ENCODE assay signal across 11 cellular contexts in the genomic region with DNA sequence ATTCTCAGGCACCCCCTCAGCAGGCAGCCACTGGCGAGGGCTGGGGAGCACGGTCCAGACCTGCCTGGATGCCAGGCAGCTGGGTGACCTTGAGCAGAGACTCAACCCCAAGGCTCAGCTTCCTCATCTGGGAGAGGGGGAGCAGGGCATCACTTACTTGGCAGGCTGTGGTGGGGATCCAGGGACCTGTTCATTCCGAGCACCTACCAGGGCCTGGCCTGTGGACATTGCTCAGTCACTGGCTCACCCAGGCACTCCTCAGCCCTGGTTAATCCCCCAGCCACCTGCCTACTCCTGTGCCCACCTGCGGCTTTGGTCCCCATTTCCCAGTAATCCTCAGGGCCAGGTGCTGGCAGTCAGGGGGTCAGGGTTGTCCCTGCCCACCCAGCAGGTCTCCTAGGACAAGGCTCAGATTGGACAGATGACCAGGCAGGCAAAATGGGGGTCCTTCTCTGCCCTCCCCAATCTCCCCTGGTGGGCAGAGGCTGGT. TPM values are rescaled to one million over a fixed set of nuclear protein-coding genes. Genes with fewer than 3 reads are reported as not detected.
DNase-seq lines count a peak whose midpoint lies in the region; ATAC-seq and TF ChIP-seq lines count a peak whose summit lies in the region.
"Had no signal": no experiment of that assay in that cellular context is flagged by ENCODE, and none has a peak within 500 bp of the region (broad histone marks: within the 10 kb centered on the region; RNA-seq: fewer than 3 reads in every experiment).

No MANE protein-coding gene starts in this region.

- H3K4me3 Mint-ChIP-seq in central memory CD8-positive, alpha-beta T cell, result no peak overlapping the region
- no peak overlapping the region for H3K4me3 Mint-ChIP-seq in activated CD4-positive, alpha-beta T cell treated with anti-CD3 and anti-CD28 coated beads for 36 hours
- H3K4me3 Mint-ChIP-seq: activated T-cell treated with anti-CD3 and anti-CD28 coated beads, Interleukin-2, amount 50 U/mL, for 24 hours; CD4-positive, alpha-beta T cell had no signal

- no peaks in the 10 kb centered on the region for H4K20me1 ChIP-seq in Loucy (ENCODE audit: insufficient read depth, low read length, poor library complexity, severe bottlenecking)

- no peaks in the 10 kb centered on the region for H3K79me2 ChIP-seq in Loucy (ENCODE audit: insufficient read depth, low read length)

- ATAC-seq in central memory CD8-positive, alpha-beta T cell (replicated peaks; ENCODE audit: extremely low read depth, poor library complexity, severe bottlenecking), result no peak
- ATAC-seq in lower lobe of right lung (no peak), HG02973 (IDR thresholded peaks at IDR 0.05; ENCODE audit: unreplicated experiment) (no peak)
- ATAC-seq in activated CD4-positive, alpha-beta T cell treated with anti-CD3 and anti-CD28 coated beads for 36 hours, result no peak

- H3K4me2 ChIP-seq in Loucy (ENCODE audit: low read depth, low read length, poor library complexity, severe bottlenecking), result no peak overlapping the region

- CTCF ChIA-PET in activated CD4-positive, alpha-beta T cell treated with anti-CD3 and anti-CD28 coated beads for 36 hours (lab: Charles Lee), result interaction anchor here (0.6 to 6.3 kb wide), 3 partner anchors 49 to 128 kb away, joined by 4 to 76 read pairs (median 30); no protein-coding TSS in a partner anchor

- H3K27ac ChIP-seq in lower lobe of right lung (peak overlapping the region; percentile 67), temporal lobe (ENCODE audit: low read depth, low read length) (peak overlapping the region; percentile 64)

- H3K9me3 Mint-ChIP-seq in central memory CD8-positive, alpha-beta T cell, result no peaks in the 10 kb centered on the region
- no peaks in the 10 kb centered on the region for H3K9me3 Mint-ChIP-seq in activated CD4-positive, alpha-beta T cell treated with anti-CD3 and anti-CD28 coated beads for 36 hours (ENCODE audit: low read depth)
- H3K9me3 Mint-ChIP-seq: activated T-cell treated with anti-CD3 and anti-CD28 coated beads, Interleukin-2, amount 50 U/mL, for 24 hours; CD4-positive, alpha-beta T cell had no signal

- H3F3A ChIP-seq in Loucy (ENCODE audit: low read depth), result no peaks in the 10 kb centered on the region

- no peak for TF ChIP-seq CTCF in Loucy (conservative IDR thresholded peaks at IDR 0.05; ENCODE audit: low read length)
- TF ChIP-seq CTCF in lower lobe of right lung (IDR thresholded peaks at IDR 0.05), result no peak

- peaks cover 9% of the 10 kb centered on the region for H3K4me1 Mint-ChIP-seq in central memory CD8-positive, alpha-beta T cell
- peaks cover 16% of the 10 kb centered on the region for H3K4me1 Mint-ChIP-seq in activated CD4-positive, alpha-beta T cell treated with anti-CD3 and anti-CD28 coated beads for 36 hours

- peak overlapping the region; percentile 20 for H3K27ac Mint-ChIP-seq in central memory CD8-positive, alpha-beta T cell (ENCODE audit: low read depth)
- no peak overlapping the region for H3K27ac Mint-ChIP-seq in activated CD4-positive, alpha-beta T cell treated with anti-CD3 and anti-CD28 coated beads for 36 hours
- H3K27ac Mint-ChIP-seq: activated T-cell treated with anti-CD3 and anti-CD28 coated beads, Interleukin-2, amount 50 U/mL, for 24 hours; CD4-positive, alpha-beta T cell had no signal

- H3K27me3 ChIP-seq in Loucy (ENCODE audit: insufficient read depth, low read length, poor library complexity, severe bottlenecking), result no peaks in the 10 kb centered on the region
- no peaks in the 10 kb centered on the region for H3K27me3 ChIP-seq in lower lobe of right lung (ENCODE audit: low read depth)

- peak overlapping the region; percentile 18 for H3K9ac ChIP-seq in Loucy (ENCODE audit: low read depth, low read length, poor library complexity, severe bottlenecking)

- intact Hi-C loops in lower lobe of right lung (cut with DNase I), result loop anchor here (10.0 kb wide), 1 partner anchor 140 kb away; no protein-coding TSS in a partner anchor
- intact Hi-C loops in activated CD4-positive, alpha-beta T cell treated with anti-CD3 and anti-CD28 coated beads for 36 hours (cut with DNase I, micrococcal nuclease), result no loop called here

- no peaks in the 10 kb centered on the region for H3K27me3 Mint-ChIP-seq in central memory CD8-positive, alpha-beta T cell
- H3K27me3 Mint-ChIP-seq in activated CD4-positive, alpha-beta T cell treated with anti-CD3 and anti-CD28 coated beads for 36 hours, result no peaks in the 10 kb centered on the region
- H3K27me3 Mint-ChIP-seq: activated T-cell treated with anti-CD3 and anti-CD28 coated beads, Interleukin-2, amount 50 U/mL, for 24 hours; CD4-positive, alpha-beta T cell had no signal

- H3K9me3 ChIP-seq in Loucy (ENCODE audit: insufficient read depth, low read depth, low read length) (no peaks in the 10 kb centered on the region), lower lobe of right lung (no peaks in the 10 kb centered on the region)

- no peaks in the 10 kb centered on the region for H3K36me3 Mint-ChIP-seq in central memory CD8-positive, alpha-beta T cell (ENCODE audit: insufficient read depth)
- no peaks in the 10 kb centered on the region for H3K36me3 Mint-ChIP-seq in activated CD4-positive, alpha-beta T cell treated with anti-CD3 and anti-CD28 coated beads for 36 hours (ENCODE audit: low read depth)

- H3K36me3 ChIP-seq in Loucy (ENCODE audit: insufficient read depth, low read length) (no peaks in the 10 kb centered on the region), lower lobe of right lung (no peaks in the 10 kb centered on the region)

- no peak for DNase-seq in central memory CD8-positive, alpha-beta T cell (ENCODE audit: low spot score in 2 of 2)
- DNase-seq in lower lobe of right lung, result no peak
- no peak for DNase-seq in activated CD4-positive, alpha-beta T cell treated with anti-CD3 and anti-CD28 coated beads for 36 hours
- no peak for DNase-seq in NCI-H2171 (lab: John Stamatoyannopoulos, UW)
- no peak for DNase-seq in kidney tubule cell (ENCODE audit: low spot score)
- DNase-seq: activated CD4-positive, alpha-beta T cell treated with anti-CD3 and anti-CD28 coated beads for 48 hours; activated T-cell treated with anti-CD3 and anti-CD28 coated beads, Interleukin-2, amount 50 U/mL, for 24 hours; CD4-positive, alpha-beta T cell had no signal

- POLR2A ChIA-PET in activated CD4-positive, alpha-beta T cell treated with anti-CD3 and anti-CD28 coated beads for 36 hours (lab: Charles Lee), result no interaction called here

- no peak overlapping the region for H2AFZ ChIP-seq in Loucy (ENCODE audit: low read length)

- no peaks in the 10 kb centered on the region for H3K9me2 ChIP-seq in Loucy (replicated peaks; ENCODE audit: low read depth, low read length)

- peaks cover 15% of the 10 kb centered on the region for H3K4me1 ChIP-seq in Loucy (ENCODE audit: insufficient read depth, low read length, poor library complexity, severe bottlenecking)
- H3K4me1 ChIP-seq in lower lobe of right lung, result peaks cover 33% of the 10 kb centered on the region

- H3K4me3 ChIP-seq in Loucy (ENCODE audit: low read length, poor library complexity, severe bottlenecking), result no peak overlapping the region
- no peak overlapping the region for H3K4me3 ChIP-seq in lower lobe of right lung

RNA-seq across cellular contexts. Expression of a gene that starts 9.3 kb away (rescaled TPM):
- total RNA-seq in lower lobe of right lung (765 TPM), temporal lobe (619 TPM)
- 1,000 to 10,000 TPM; 1,975 to 2,071 TPM for total RNA-seq in activated CD4-positive, alpha-beta T cell treated with anti-CD3 and anti-CD28 coated beads for 36 hours

RNA-seq across cellular contexts. Expression of a gene that starts 21.6 kb away (rescaled TPM):
- 20.6 TPM for total RNA-seq in lower lobe of right lung
- total RNA-seq in temporal lobe, result 1.2 TPM
- total RNA-seq in activated CD4-positive, alpha-beta T cell treated with anti-CD3 and anti-CD28 coated beads for 36 hours, result 10 to 100 TPM; 61.5 to 90.0 TPM

RNA-seq across cellular contexts. Expression of a gene that starts 30.1 kb away (rescaled TPM):
- total RNA-seq in lower lobe of right lung (17.8 TPM), temporal lobe (11.6 TPM)
- total RNA-seq in activated CD4-positive, alpha-beta T cell treated with anti-CD3 and anti-CD28 coated beads for 36 hours, result 1 to 10 TPM; 6.3 to 7.5 TPM

RNA-seq across cellular contexts. Expression of a gene that starts 31.1 kb away (rescaled TPM):
- total RNA-seq in lower lobe of right lung, result 48.8 TPM
- 1.7 TPM for total RNA-seq in temporal lobe
- total RNA-seq in activated CD4-positive, alpha-beta T cell treated with anti-CD3 and anti-CD28 coated beads for 36 hours, result 10 to 100 TPM; 62.4 to 65.0 TPM

RNA-seq across cellular contexts. Expression of a gene that starts 37.7 kb away (rescaled TPM):
- 24.6 TPM for total RNA-seq in lower lobe of right lung
- total RNA-seq in temporal lobe, result 32.5 TPM
- 10 to 100 TPM; 12.5 to 13.6 TPM for total RNA-seq in activated CD4-positive, alpha-beta T cell treated with anti-CD3 and anti-CD28 coated beads for 36 hours
